Comparison of ENCODE assay signal across 9 cellular contexts in the genomic region with DNA sequence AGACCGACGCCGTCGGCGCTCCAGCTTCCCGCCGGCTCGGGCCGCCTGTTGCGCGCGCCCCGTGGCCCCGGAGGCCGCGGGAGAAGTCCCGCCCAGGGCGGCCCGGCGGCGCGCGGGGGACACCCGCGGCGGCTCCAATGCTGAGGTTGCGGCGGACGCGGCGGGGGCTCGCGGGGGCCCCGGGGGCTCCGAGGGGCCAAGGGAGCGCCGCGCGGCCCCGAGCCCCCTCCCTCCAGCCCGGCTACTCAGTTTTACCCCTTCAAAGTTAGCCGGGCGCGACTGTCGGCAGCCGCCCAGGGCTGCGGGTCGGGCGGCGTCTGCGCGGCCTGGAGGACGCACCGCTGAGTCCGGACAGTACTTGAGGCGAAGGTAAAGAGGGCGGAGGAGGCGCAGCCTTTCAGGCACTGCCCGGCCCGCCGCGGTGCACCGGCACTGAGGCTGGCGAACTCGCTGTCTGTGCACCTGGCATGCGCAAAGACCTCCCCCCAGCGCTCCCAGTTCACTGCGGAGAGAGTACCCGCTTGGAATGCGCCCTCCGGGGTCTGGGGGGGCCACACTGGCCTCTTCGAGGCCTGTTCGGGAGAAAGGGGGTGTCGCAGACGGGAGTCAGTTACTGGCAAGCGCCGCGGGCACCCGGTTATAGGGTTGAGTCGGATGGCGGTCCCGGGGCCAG.
A peak's percentile ranks its signal among the peaks of the same experiment; 100 is the strongest.
DNase-seq lines count a peak whose midpoint lies in the region.
"Had no signal": no experiment of that assay in that cellular context is flagged by ENCODE, and none has a peak within 500 bp of the region (broad histone marks: within the 10 kb centered on the region; RNA-seq: fewer than 3 reads in every experiment).

No MANE protein-coding gene starts in this region.

- DNase-seq in ELF-1 (ENCODE audit: low read depth, low spot score), result peak; percentile 50
- DNase-seq in NT2/D1 (ENCODE audit: low read depth, low spot score), result no peak
- peak; percentile 76 for DNase-seq in retina
- no peak for DNase-seq in NCI-H2029 (lab: John Stamatoyannopoulos, UW)
- DNase-seq in NCI-H446 (lab: John Stamatoyannopoulos, UW), result no peak
- DNase-seq in SKM-1 treated with dmso at 0.1 percent for 144 hours (lab: John Stamatoyannopoulos, UW; ENCODE audit: unreplicated experiment), result no peak
- DNase-seq: activated CD8-positive, alpha-beta T cell treated with anti-CD3 and anti-CD28 coated beads for 36 hours had no signal

- H3K36me3 ChIP-seq in NT2/D1 (ENCODE audit: insufficient read depth, insufficient read length, low read length), result peaks cover 12% of the 10 kb centered on the region

- H3K9ac ChIP-seq in NT2/D1 (ENCODE audit: insufficient read length, low read depth), result peak overlapping the region; percentile 64

- H3K4me3 ChIP-seq in NT2/D1 (ENCODE audit: insufficient read length, low read depth) (peak overlapping the region; percentile 49), iPS-11a (ENCODE audit: low read depth, low read length) (peak overlapping the region; percentile 24)
- H3K4me3 ChIP-seq: mucosa of descending colon had no signal

- peaks cover 4% of the 10 kb centered on the region for H3K4me1 ChIP-seq in NT2/D1 (ENCODE audit: insufficient read depth, insufficient read length)

- H3K9me3 ChIP-seq in NT2/D1 (ENCODE audit: insufficient read depth, low read length), result peaks cover 15% of the 10 kb centered on the region; the same call in 1 of the 2 replicates
- H3K9me3 ChIP-seq: mucosa of descending colon had no signal

- H3K27me3 ChIP-seq in NT2/D1 (ENCODE audit: insufficient read depth, insufficient read length), result peaks cover 65% of the 10 kb centered on the region

Comparison
In these comparisons a context has a peak if more than half of its experiments do, and no peak if none do; other contexts are left out.
1. DNase-seq: peak in ELF-1 (single experiment) and retina (single experiment); none in NT2/D1 (single experiment), NCI-H2029 (single experiment), NCI-H446 (0 of 2) and SKM-1 treated with dmso at 0.1 percent for 144 hours (single experiment).